ENCODE assay signal across 21 cellular contexts in the genomic region with DNA sequence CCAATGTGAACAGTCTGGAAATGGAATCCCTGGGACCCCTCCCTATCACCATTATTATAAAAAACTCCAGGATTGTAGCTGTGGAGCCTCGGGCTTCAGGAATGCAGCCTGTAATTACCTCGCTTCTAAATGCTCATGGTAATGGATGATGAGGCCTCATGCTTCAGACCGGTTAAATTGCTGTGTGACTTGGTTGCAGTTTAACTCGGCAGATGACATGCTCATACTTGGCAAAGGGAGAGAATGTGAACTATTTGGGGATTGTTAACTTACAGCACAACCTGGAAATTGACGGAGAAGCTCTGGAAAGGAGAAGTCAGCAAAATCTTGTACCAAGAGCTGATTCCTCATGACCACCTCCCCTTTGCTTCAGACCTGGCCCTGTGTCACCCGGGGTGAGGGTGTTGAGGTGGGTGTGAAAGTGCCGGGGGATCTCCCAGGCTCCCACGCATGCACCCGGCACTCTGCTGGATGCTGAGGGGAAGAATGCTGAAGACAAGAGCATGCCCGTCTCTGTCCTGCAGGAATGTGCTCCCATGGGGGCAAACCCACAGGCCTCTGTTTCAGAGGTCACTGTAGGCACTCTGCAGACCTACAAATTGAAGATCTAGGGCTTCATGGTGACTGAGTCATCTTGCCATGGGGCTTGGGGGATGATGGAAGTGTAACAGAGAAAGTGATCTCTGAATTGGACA.
A peak's percentile ranks its signal among the peaks of the same experiment; 100 is the strongest.
DNase-seq lines count a peak whose midpoint lies in the region; ATAC-seq, FAIRE-seq and TF ChIP-seq lines count a peak whose summit lies in the region.
"Had no signal": no experiment of that assay in that cellular context is flagged by ENCODE, and none has a peak within 500 bp of the region (broad histone marks: within the 10 kb centered on the region; RNA-seq: fewer than 3 reads in every experiment).

No MANE protein-coding gene starts in this region.

- H3K9ac ChIP-seq in HepG2 (ENCODE audit: insufficient read depth, low read depth, low read length) = no peak overlapping the region
- H3K9ac ChIP-seq: BLaER1, GM23248 had no signal

- no peaks in the 10 kb centered on the region for H3K9me2 ChIP-seq in hepatocyte (replicated peaks; ENCODE audit: insufficient read depth)

- H2AFZ ChIP-seq in HepG2 (ENCODE audit: low read length) (no peak overlapping the region), hepatocyte (no peak overlapping the region)
- H2AFZ ChIP-seq: GM23248, PC-9 had no signal

- H3K27me3 ChIP-seq in HepG2 (ENCODE audit: control insufficient read depth in 1 of 2, insufficient read depth in 2 of 2, low read length in 2 of 2) (no peaks in the 10 kb centered on the region), right lobe of liver (no peaks in the 10 kb centered on the region), hepatocyte (no peaks in the 10 kb centered on the region)
- H3K27me3 ChIP-seq: BLaER1 had no signal

- DNase-seq in HepG2 (ENCODE audit: low spot score) (no peak), right lobe of liver (no peak), hepatocyte (ENCODE audit: low spot score) (no peak), mesothelial cell of epicardium (ENCODE audit: low spot score in 2 of 2, unreplicated experiment in 2 of 2) (no peak), hippocampal formation (lab: John Stamatoyannopoulos, UW) (no peak), AG20443 (ENCODE audit: low spot score) (no peak)
- DNase-seq: CD8-positive, alpha-beta T cell; DMS79; GM23248; HCEC 1CT; KBM-7; NCI-H1436 treated with DMSO at 0.1 percent for 48 hours; NCI-H2029 treated with DMSO at 0.1 percent for 48 hours; NCI-H510A; NCI-H774; PC-9 had no signal

- H3K4me3 Mint-ChIP-seq in mesothelial cell of epicardium = no peak overlapping the region
- H3K4me3 Mint-ChIP-seq: CD8-positive, alpha-beta T cell had no signal

- BruUV-seq in HepG2 (replicated peaks; lab: Mats Ljungman, UMichigan) = no TSS peak

- no peak for TF ChIP-seq EP300 in HepG2 (IDR thresholded peaks at IDR 0.05; ENCODE audit: low read depth in 2 of 2, low read length in 2 of 2)
- no peak for TF ChIP-seq EP300 in HepG2 (CRISPR knock-in tag; IDR thresholded peaks at IDR 0.05; ENCODE audit: borderline replicate concordance)

- peak; percentile 12 for FAIRE-seq in HepG2 (lab: Jason Lieb, UNC)
- FAIRE-seq: D721Med had no signal

- POLR2A ChIA-PET in HepG2 (lab: Yijun Ruan, JAX) = no interaction called here

- in situ Hi-C loops in HepG2 (cut with HindIII; ENCODE audit: extremely low pct_ligation_motif_present, low pct_unique_long_range_greater_than_20kb) = loop anchor here (5.0 kb wide), 1 partner anchor 174 kb away; no protein-coding TSS in a partner anchor

- H3K4me2 ChIP-seq in HepG2 (ENCODE audit: low read depth, low read length) = no peak overlapping the region
- no peak overlapping the region for H3K4me2 ChIP-seq in hepatocyte
- H3K4me2 ChIP-seq: BLaER1, PC-9 had no signal

- CTCF ChIA-PET in HepG2 (lab: Yijun Ruan, JAX; ENCODE audit: low intra/inter-chr PET ratio, low total read pairs) = no interaction called here

- H3K9me3 Mint-ChIP-seq in mesothelial cell of epicardium = peaks cover 6% of the 10 kb centered on the region
- H3K9me3 Mint-ChIP-seq: CD8-positive, alpha-beta T cell had no signal

- TF ChIP-seq CTCF in HepG2 (CRISPR knock-in tag; IDR thresholded peaks at IDR 0.05) = no peak
- TF ChIP-seq CTCF in right lobe of liver (IDR thresholded peaks at IDR 0.05) = no peak
- TF ChIP-seq CTCF in hepatocyte (IDR thresholded peaks at IDR 0.05; ENCODE audit: poor library complexity) = no peak
- TF ChIP-seq CTCF in mesothelial cell of epicardium (IDR thresholded peaks at IDR 0.05; ENCODE audit: unreplicated experiment) = no peak

- H3K4me1 ChIP-seq in HepG2 (ENCODE audit: insufficient read depth, low read length) (peaks cover 38% of the 10 kb centered on the region), right lobe of liver (no peaks in the 10 kb centered on the region), hepatocyte (ENCODE audit: insufficient read depth) (no peaks in the 10 kb centered on the region)
- H3K4me1 ChIP-seq: BLaER1 had no signal

- ATAC-seq in HepG2 (no peak; the same call in 2 of the 3 replicates), right lobe of liver (no peak), HG02870 (IDR thresholded peaks at IDR 0.05; ENCODE audit: unreplicated experiment) (no peak), GM18873 (IDR thresholded peaks at IDR 0.05; ENCODE audit: low FRiP score, unreplicated experiment) (no peak)
- ATAC-seq: CD8-positive, alpha-beta T cell had no signal

- no peaks in the 10 kb centered on the region for H3K79me2 ChIP-seq in HepG2 (ENCODE audit: insufficient read depth, low read length)
- H3K79me2 ChIP-seq in hepatocyte = no peaks in the 10 kb centered on the region

- H3K36me3 ChIP-seq in HepG2 (replicated peaks in 1 of 2; ENCODE audit: control insufficient read depth in 1 of 2, insufficient read depth in 2 of 2, low read length in 2 of 2) (no peaks in the 10 kb centered on the region), right lobe of liver (no peaks in the 10 kb centered on the region), hepatocyte (replicated peaks; ENCODE audit: insufficient read depth, low read depth) (no peaks in the 10 kb centered on the region)
- H3K36me3 ChIP-seq: BLaER1 had no signal

- H4K20me1 ChIP-seq in HepG2 (ENCODE audit: insufficient read depth, low read length) = no peaks in the 10 kb centered on the region
- H4K20me1 ChIP-seq in hepatocyte (ENCODE audit: insufficient read depth, poor library complexity, severe bottlenecking) = no peaks in the 10 kb centered on the region
- H4K20me1 ChIP-seq: BLaER1 had no signal

- H3K27me3 Mint-ChIP-seq in mesothelial cell of epicardium (ENCODE audit: low read depth) = peaks cover 3% of the 10 kb centered on the region

- H3K4me1 Mint-ChIP-seq in mesothelial cell of epicardium = peaks cover 6% of the 10 kb centered on the region

- no peak overlapping the region for H3K4me3 ChIP-seq in HepG2 (replicated peaks in 1 of 3; ENCODE audit: insufficient read depth in 1 of 3, low read depth in 2 of 3, low read length in 3 of 3)
- H3K4me3 ChIP-seq in right lobe of liver = no peak overlapping the region
- no peak overlapping the region for H3K4me3 ChIP-seq in hepatocyte
- H3K4me3 ChIP-seq: BLaER1, GM23248, PC-9 had no signal

- 42% methylated on average over 5 of the region's 10 CpGs for WGBS in HepG2 (ENCODE audit: low lambda C conversion rate)
- WGBS in right lobe of liver (ENCODE audit: insufficient coverage, low coverage, low lambda C conversion rate, missing lambda C conversion rate) = 49% methylated on average over 6 of the region's 10 CpGs
- 65% methylated on average over 10 of the region's 10 CpGs for WGBS in hepatocyte (ENCODE audit: low lambda C conversion rate, missing lambda C conversion rate)

- intact Hi-C loops in HepG2 (cut with micrococcal nuclease; ENCODE audit: unreplicated experiment) (no loop called here), right lobe of liver (cut with DNase I) (no loop called here)

- no peaks in the 10 kb centered on the region for H3K36me3 Mint-ChIP-seq in mesothelial cell of epicardium
- H3K36me3 Mint-ChIP-seq: CD8-positive, alpha-beta T cell had no signal

- H3K27ac Mint-ChIP-seq in mesothelial cell of epicardium = peak overlapping the region; percentile 10
- H3K27ac Mint-ChIP-seq: CD8-positive, alpha-beta T cell had no signal

- TF ChIP-seq POLR2A in HepG2 (IDR thresholded peaks at IDR 0.05; ENCODE audit: insufficient read depth in 1 of 2, low read depth in 2 of 2, low read length in 2 of 2) (no peak), right lobe of liver (IDR thresholded peaks at IDR 0.05) (no peak)

- H3K9me3 ChIP-seq in HepG2 (ENCODE audit: low read length) = 0 out of 2 replicates have a peak, but pooled peaks cover under 1% of the 10 kb centered on the region
- no peaks in the 10 kb centered on the region for H3K9me3 ChIP-seq in right lobe of liver
- no peaks in the 10 kb centered on the region for H3K9me3 ChIP-seq in hepatocyte (ENCODE audit: low read depth)
- H3K9me3 ChIP-seq: BLaER1 had no signal

- H3K27ac ChIP-seq in HepG2 (ENCODE audit: extremely low read length, insufficient read depth, low read length) = no peak overlapping the region
- no peak overlapping the region for H3K27ac ChIP-seq in right lobe of liver
- H3K27ac ChIP-seq in hepatocyte = peak overlapping the region; percentile 23
- H3K27ac ChIP-seq: 22Rv1, BLaER1, GM23248, PC-9 had no signal

- no peak for TF ChIP-seq RAD21 in HepG2 (CRISPR knock-in tag; IDR thresholded peaks at IDR 0.05)

TF ChIP-seq in HepG2, 621 proteins besides CTCF, POLR2A, EP300 and RAD21:
- TF ChIP-seq ZNF232 (CRISPR knock-in tag; IDR thresholded peaks at IDR 0.05; ENCODE audit: borderline replicate concordance) (peak; percentile 75; the same call in 1 of the 2 replicates), ZNF761 (CRISPR knock-in tag; conservative IDR thresholded peaks at IDR 0.05) (no peak)
